Comparison of ENCODE assay signal across 1 cellular context in genomic region chr14:31449971-31450610, GRCh38.
TF ChIP-seq lines count a peak whose summit lies in the region.

No MANE protein-coding gene starts in this region.

TF ChIP-seq in GM23338, 12 proteins besides CTCF, POLR2A, EP300 and RAD21 (continued from another document):
- TF ChIP-seq ZNF462 (CRISPR knock-in tag; IDR thresholded peaks at IDR 0.05) (no peak), EZH2phosphoT487 (IDR thresholded peaks at IDR 0.05; ENCODE audit: unreplicated experiment) (no peak), ZNF331 (CRISPR knock-in tag; IDR thresholded peaks at IDR 0.05; ENCODE audit: low read depth) (no peak), EZH2 (IDR thresholded peaks at IDR 0.05; ENCODE audit: low read depth, unreplicated experiment) (no peak), STAT1 (IDR thresholded peaks at IDR 0.05; ENCODE audit: unreplicated experiment) (no peak), JUNB (IDR thresholded peaks at IDR 0.05; ENCODE audit: unreplicated experiment) (no peak), ETS1 (IDR thresholded peaks at IDR 0.05) (no peak), POLR2AphosphoS5 (IDR thresholded peaks at IDR 0.05; ENCODE audit: low read depth) (no peak), CREB1 (CRISPR knock-in tag; IDR thresholded peaks at IDR 0.05; ENCODE audit: low read depth) (no peak), REST (IDR thresholded peaks at IDR 0.05; ENCODE audit: unreplicated experiment) (no peak), NANOG (IDR thresholded peaks at IDR 0.05; ENCODE audit: borderline replicate concordance) (no peak)
TF ChIP-seq in GM23338: peak in this region for 0.
